7 cellular contexts compared by ENCODE assay signal in genomic region chr5:13987843-13988464, GRCh38. TPM values are rescaled to one million over a fixed set of nuclear protein-coding genes. Genes with fewer than 3 reads are reported as not detected.
DNase-seq lines count a peak whose midpoint lies in the region; ATAC-seq, FAIRE-seq and TF ChIP-seq lines count a peak whose summit lies in the region.

No MANE protein-coding gene starts in this region.

- H3K56ac ChIP-seq in H1 (replicated peaks; ENCODE audit: insufficient read length, low read depth, low read length): no peak overlapping the region

- no peaks in the 10 kb centered on the region for H3K27me3 ChIP-seq in H1 (replicated peaks in 1 of 4; ENCODE audit: control insufficient read depth in 3 of 4, extremely low read depth in 1 of 4, insufficient read depth in 3 of 4, low read length in 3 of 4)
- H3K27me3 ChIP-seq in CD8-positive, alpha-beta T cell (ENCODE audit: insufficient read depth, low read length): no peaks in the 10 kb centered on the region

- no peaks in the 10 kb centered on the region for H3K79me2 ChIP-seq in H1 (ENCODE audit: control insufficient read depth in 1 of 2, insufficient read depth in 2 of 2, low read length in 2 of 2)

- TF ChIP-seq RAD21 in H1 (IDR thresholded peaks at IDR 0.05 in 1 of 2, conservative IDR thresholded peaks at IDR 0.05 in 1 of 2; ENCODE audit: low read depth in 2 of 2, low read length in 2 of 2): peak; percentile 95 to 96

- H3K4ac ChIP-seq in H1 (replicated peaks; ENCODE audit: insufficient read length, low read depth, low read length): no peak overlapping the region

- H3K9me3 Mint-ChIP-seq in mesothelial cell of epicardium: no peaks in the 10 kb centered on the region
- H3K9me3 Mint-ChIP-seq in CD8-positive, alpha-beta T cell: no peaks in the 10 kb centered on the region

- H2BK12ac ChIP-seq in H1 (ENCODE audit: low read depth, low read length): no peak overlapping the region

- no peak for FAIRE-seq in H1 (lab: Jason Lieb, UNC)

- no peak overlapping the region for H2AK5ac ChIP-seq in H1 (ENCODE audit: low read depth, low read length)

- H3K14ac ChIP-seq in H1 (ENCODE audit: insufficient read length): no peak overlapping the region

- TF ChIP-seq POLR2A in H1 (IDR thresholded peaks at IDR 0.05; ENCODE audit: control extremely low read depth in 1 of 2, low read depth in 2 of 2, low read length in 2 of 2): no peak

- no peak overlapping the region for H4K91ac ChIP-seq in H1 (replicated peaks; ENCODE audit: insufficient read length, low read length)

- H3K4me3 Mint-ChIP-seq in mesothelial cell of epicardium: no peak overlapping the region
- H3K4me3 Mint-ChIP-seq in CD8-positive, alpha-beta T cell: no peak overlapping the region

- H3K9ac ChIP-seq in H1 (replicated peaks in 1 of 4; ENCODE audit: extremely low read depth in 1 of 4, low read depth in 3 of 4, low read length in 3 of 4): no peak overlapping the region

- TF ChIP-seq EP300 in H1 (IDR thresholded peaks at IDR 0.05; ENCODE audit: borderline replicate concordance in 1 of 2, low read depth in 2 of 2, low read length in 2 of 2): no peak

- H3K18ac ChIP-seq in H1 (ENCODE audit: extremely low read depth, low read length): no peak overlapping the region

- H2BK120ac ChIP-seq in H1 (replicated peaks; ENCODE audit: low read depth, low read length): no peak overlapping the region

- no peaks in the 10 kb centered on the region for H4K20me1 ChIP-seq in H1 (replicated peaks in 1 of 2; ENCODE audit: control insufficient read depth in 1 of 2, insufficient read depth in 2 of 2, low read length in 2 of 2)

- H3K27ac ChIP-seq in H1 (ENCODE audit: low read depth, low read length): no peak overlapping the region
- no peak overlapping the region for H3K27ac ChIP-seq in CD8-positive, alpha-beta T cell (ENCODE audit: low read depth, low read length)

- POLR2A ChIA-PET in H1 (lab: Charles Lee; ENCODE audit: partially characterized antibody): no interaction called here
- POLR2A ChIA-PET in CD8-positive, alpha-beta T cell (lab: Charles Lee): no interaction called here

- peak; percentile 82 for DNase-seq in EL
- DNase-seq in M059J (ENCODE audit: low read depth): peak; percentile 83
- DNase-seq in RPMI8226: peak; percentile 45
- DNase-seq in H1 (ENCODE audit: low read depth in 1 of 2, low spot score in 2 of 2): peak in 1 of 2 experiments; percentile 60
- DNase-seq in mesothelial cell of epicardium (ENCODE audit: low spot score in 2 of 2, unreplicated experiment in 2 of 2): peak in 1 of 2 experiments; percentile 57
- DNase-seq in CD8-positive, alpha-beta T cell: no peak

- no peaks in the 10 kb centered on the region for H3K36me3 ChIP-seq in H1 (ENCODE audit: control insufficient read depth in 2 of 4, insufficient read depth in 4 of 4, low read length in 3 of 4)
- H3K36me3 ChIP-seq in CD8-positive, alpha-beta T cell (ENCODE audit: insufficient read depth, low read length): no peaks in the 10 kb centered on the region

- no peaks in the 10 kb centered on the region for H3K36me3 Mint-ChIP-seq in mesothelial cell of epicardium
- H3K36me3 Mint-ChIP-seq in CD8-positive, alpha-beta T cell: no peaks in the 10 kb centered on the region

- CTCF ChIA-PET in H1 (lab: Charles Lee; ENCODE audit: partially characterized antibody): interaction anchor here (0.5 to 2.1 kb wide), 27 partner anchors 12 to 915 kb away, joined by 3 to 13 read pairs (median 4); no protein-coding TSS in a partner anchor
- CTCF ChIA-PET in CD8-positive, alpha-beta T cell (lab: Charles Lee): no interaction called here

- H4K5ac ChIP-seq in H1 (ENCODE audit: insufficient read length, low read depth, low read length): no peak overlapping the region

- intact Hi-C loops in CD8-positive, alpha-beta T cell (cut with DNase I, micrococcal nuclease): loop anchor here in 1 of 2 experiments (10.0 kb wide), 1 partner anchor 657 kb away; no protein-coding TSS in a partner anchor

- H2AFZ ChIP-seq in H1 (ENCODE audit: low read length): no peak overlapping the region

- H3K23me2 ChIP-seq in H1 (ENCODE audit: low read depth, low read length): no peaks in the 10 kb centered on the region; the same call in 1 of the 2 replicates

- no peaks in the 10 kb centered on the region for H3K4me1 ChIP-seq in H1 (replicated peaks in 1 of 4; ENCODE audit: control insufficient read depth in 3 of 4, insufficient read depth in 4 of 4, low read length in 3 of 4)
- H3K4me1 ChIP-seq in CD8-positive, alpha-beta T cell (ENCODE audit: insufficient read depth, low read length): no peaks in the 10 kb centered on the region

- no peak overlapping the region for H3K23ac ChIP-seq in H1 (ENCODE audit: insufficient read length)

- H3K79me1 ChIP-seq in H1 (ENCODE audit: low read depth, low read length): no peaks in the 10 kb centered on the region

- TF ChIP-seq CTCF in H1 (IDR thresholded peaks at IDR 0.05; ENCODE audit: control extremely low read depth in 1 of 3, insufficient read depth in 1 of 3, low read depth in 1 of 3, low read length in 3 of 3) (peak; percentile 34 to 79 (median 72)), mesothelial cell of epicardium (IDR thresholded peaks at IDR 0.05; ENCODE audit: unreplicated experiment) (peak; percentile 91)
- no peak for TF ChIP-seq CTCF in CD8-positive, alpha-beta T cell (IDR thresholded peaks at IDR 0.05)

- no peak overlapping the region for H4K8ac ChIP-seq in H1 (ENCODE audit: extremely low read depth, insufficient read depth, low read length)

- peaks cover 10% of the 10 kb centered on the region for H3K4me1 Mint-ChIP-seq in mesothelial cell of epicardium
- no peaks in the 10 kb centered on the region for H3K4me1 Mint-ChIP-seq in CD8-positive, alpha-beta T cell (ENCODE audit: low read depth)

- no peak overlapping the region for H3K27ac Mint-ChIP-seq in mesothelial cell of epicardium
- no peak overlapping the region for H3K27ac Mint-ChIP-seq in CD8-positive, alpha-beta T cell

- H3K27me3 Mint-ChIP-seq in mesothelial cell of epicardium (ENCODE audit: low read depth): peaks cover 14% of the 10 kb centered on the region
- peaks cover 6% of the 10 kb centered on the region for H3K27me3 Mint-ChIP-seq in CD8-positive, alpha-beta T cell (ENCODE audit: low read depth)

- 26% methylated on average over 7 of the region's 7 CpGs; no CpG with 5 or more reads in 1 of the 2 experiments for WGBS in H1 (ENCODE audit: extremely low coverage in 1 of 2, insufficient coverage in 1 of 2, insufficient read length in 1 of 2, insufficient replicate concordance in 2 of 2, low coverage in 1 of 2, low lambda C conversion rate in 2 of 2, missing lambda C conversion rate in 1 of 2), 2 experiments

- H3K9me3 ChIP-seq in H1 (ENCODE audit: insufficient read depth in 2 of 2, low read depth in 1 of 2, low read length in 1 of 2): no peaks in the 10 kb centered on the region
- H3K9me3 ChIP-seq in CD8-positive, alpha-beta T cell (ENCODE audit: low read length): no peaks in the 10 kb centered on the region

- ATAC-seq in GM21423 (IDR thresholded peaks at IDR 0.05; ENCODE audit: unreplicated experiment): peak; percentile 49
- ATAC-seq in CD8-positive, alpha-beta T cell: no peak

- no peak overlapping the region for H2BK15ac ChIP-seq in H1 (ENCODE audit: low read length)

- no peak overlapping the region for H2BK5ac ChIP-seq in H1 (ENCODE audit: low read depth, low read length)

- H2BK20ac ChIP-seq in H1 (ENCODE audit: low read length): no peak overlapping the region

- H3K4me3 ChIP-seq in H1 (ENCODE audit: extremely low read depth in 1 of 4, insufficient read depth in 2 of 4, low read depth in 3 of 4, low read length in 4 of 4): no peak overlapping the region
- H3K4me3 ChIP-seq in CD8-positive, alpha-beta T cell (ENCODE audit: low read depth, low read length): no peak overlapping the region

- no peak overlapping the region for H3K4me2 ChIP-seq in H1 (ENCODE audit: insufficient read depth in 1 of 2, low read depth in 2 of 2, low read length in 2 of 2)

TF ChIP-seq in H1, 55 proteins besides CTCF, POLR2A, EP300 and RAD21 (continues in another document):
- no peak for TF ChIP-seq CHD1 (IDR thresholded peaks at IDR 0.05; ENCODE audit: low read depth, low read length)
- TF ChIP-seq KDM4A (IDR thresholded peaks at IDR 0.05; ENCODE audit: low read depth, low read length, severe bottlenecking): no peak
- no peak for TF ChIP-seq NANOG (IDR thresholded peaks at IDR 0.05; ENCODE audit: insufficient read depth, low read depth, low read length, poor library complexity, severe bottlenecking)
- TF ChIP-seq CTBP2 (IDR thresholded peaks at IDR 0.05; ENCODE audit: borderline replicate concordance, insufficient read depth, insufficient read length, low read length): no peak
- TF ChIP-seq NRF1 (IDR thresholded peaks at IDR 0.05; ENCODE audit: low read depth, low read length): no peak
- TF ChIP-seq HDAC6 (IDR thresholded peaks at IDR 0.05; ENCODE audit: low read depth, low read length): no peak
- no peak for TF ChIP-seq ATF2 (IDR thresholded peaks at IDR 0.05; ENCODE audit: low read length)
- TF ChIP-seq BCL11A (IDR thresholded peaks at IDR 0.05; ENCODE audit: low read depth in 2 of 2, low read length in 2 of 2): no peak
- no peak for TF ChIP-seq RXRA (IDR thresholded peaks at IDR 0.05; ENCODE audit: insufficient read depth, low read depth, low read length)
- no peak for TF ChIP-seq GABPA (IDR thresholded peaks at IDR 0.05; ENCODE audit: borderline replicate concordance, insufficient read depth, low read length)

RNA-seq across cellular contexts. Expression of gene DNAH5, which starts 43.5 kb away (rescaled TPM):
- 2.2 and 3.0 TPM in 2 replicates for total RNA-seq in M059J (2014; rRNA removed; shearing (Covaris generic))
- 0.50 and 0.73 TPM in 2 replicates for total RNA-seq in H1 (2021; fragmentation: NEBNext Ultra II Directional; extraction: Animal tissue kit (Norgen Biotek cat#: 25700))
- 0.06 and 0.30 TPM in 2 replicates for polyA plus RNA-seq in H1 (2011; rRNA removed)
- 0.39 TPM for polyA plus RNA-seq in H1 (2011; cell fraction: cytosol; rRNA removed)
- polyA plus RNA-seq in H1 (2011; cell fraction: nucleus; rRNA removed): 0.53 TPM
- 0.19 to 0.50 TPM (median 0.46 TPM) in 4 replicates for polyA plus RNA-seq in H1 (2012, experiment 1 of 2)
- 0.07 TPM for polyA plus RNA-seq in H1 (2012, experiment 2 of 2)
- 0.22 TPM for polyA plus RNA-seq in H1 (2013, experiment 1 of 2)
- 0.20 TPM for polyA plus RNA-seq in H1 (2013, experiment 2 of 2)
- 0.35 and 1.2 TPM in 2 replicates for polyA minus RNA-seq in H1 (2011; rRNA and poly(A)+ RNA removed)
- polyA minus RNA-seq in H1 (2011; cell fraction: cytosol; rRNA and poly(A)+ RNA removed): 0.22 TPM
- 1.7 TPM for polyA minus RNA-seq in H1 (2011; cell fraction: nucleus; rRNA and poly(A)+ RNA removed)
- 0.34 to 0.54 TPM (median 0.38 TPM) in 3 replicates for total RNA-seq in mesothelial cell of epicardium
- total RNA-seq in CD8-positive, alpha-beta T cell: not detected

Comparison
In these comparisons a context has a peak if more than half of its experiments do, and no peak if none do; other contexts are left out.
1. DNase-seq: peak in EL (single experiment), M059J (single experiment) and RPMI8226 (single experiment); none in CD8-positive, alpha-beta T cell (0 of 7).